Comparison of ENCODE assay signal across 24 cellular contexts in genomic region chr1:214244252-214244651, GRCh38. TPM values are rescaled to one million over a fixed set of nuclear protein-coding genes. Genes with fewer than 3 reads are reported as not detected.
DNase-seq lines count a peak whose midpoint lies in the region; ATAC-seq, FAIRE-seq and TF ChIP-seq lines count a peak whose summit lies in the region.
"Had no signal": no experiment of that assay in that cellular context is flagged by ENCODE, and none has a peak within 500 bp of the region (broad histone marks: within the 10 kb centered on the region; RNA-seq: fewer than 3 reads in every experiment).

No MANE protein-coding gene starts in this region.

- H3K9me3 ChIP-seq in K562 (replicated peaks; ENCODE audit: control insufficient read depth, insufficient read depth, low read depth, low read length) (no peaks in the 10 kb centered on the region), testis (no peaks in the 10 kb centered on the region), thyroid gland (no peaks in the 10 kb centered on the region)
- H3K9me3 ChIP-seq: BE2C, BLaER1 had no signal

- DNase-seq in GM23338 (ENCODE audit: low spot score) (no peak), K562 (ENCODE audit: extremely low read depth in 1 of 4, low spot score in 3 of 4) (peak in 1 of 4 experiments; percentile 23), testis (peak; percentile 15), thyroid gland (no peak)
- no peak for DNase-seq in effector CD8-positive, alpha-beta T cell (lab: John Stamatoyannopoulos, UW)
- DNase-seq in activated CD8-positive, alpha-beta T cell treated with anti-CD3 and anti-CD28 coated beads for 36 hours: no peak
- DNase-seq: 8988T; ACHN; BE2C; C1 segment of cervical spinal cord; Calu3; CD4-positive, alpha-beta memory T cell; CD8-positive, alpha-beta memory T cell; COR-L47; DMS79 treated with DMSO at 0.1 percent for 48 hours; GF-D8 had no signal

- intact Hi-C loops in K562 (cut with micrococcal nuclease): no loop called here
- intact Hi-C loops in testis (cut with DNase I; ENCODE audit: low total_unique reads): no loop called here
- intact Hi-C loops in activated CD8-positive, alpha-beta T cell treated with anti-CD3 and anti-CD28 coated beads for 36 hours (cut with micrococcal nuclease): no loop called here
- intact Hi-C loops in thyroid gland (cut with DNase I): no loop called here

- H3K27ac Mint-ChIP-seq in GM23338: no peak overlapping the region
- no peak overlapping the region for H3K27ac Mint-ChIP-seq in activated CD8-positive, alpha-beta T cell treated with anti-CD3 and anti-CD28 coated beads for 36 hours
- H3K27ac Mint-ChIP-seq: CD4-positive, alpha-beta memory T cell; CD8-positive, alpha-beta memory T cell had no signal

- WGBS in K562 (ENCODE audit: insufficient coverage, low coverage, missing lambda C conversion rate): 16% methylated on average over 20 of the region's 20 CpGs
- 59 to 76% methylated on average over 20 of the region's 20 CpGs for WGBS in testis, 2 donors
- WGBS in thyroid gland, 2 donors: 93 to 95% methylated on average over 20 of the region's 20 CpGs

- H3K4me3 Mint-ChIP-seq in GM23338: no peak overlapping the region
- H3K4me3 Mint-ChIP-seq in activated CD8-positive, alpha-beta T cell treated with anti-CD3 and anti-CD28 coated beads for 36 hours: no peak overlapping the region
- H3K4me3 Mint-ChIP-seq: CD14-positive monocyte; CD4-positive, CD25-positive, alpha-beta regulatory T cell; CD8-positive, alpha-beta memory T cell had no signal

- H3K27me3 Mint-ChIP-seq in GM23338 (ENCODE audit: insufficient read depth, low read depth, poor library complexity): peaks cover 7% of the 10 kb centered on the region
- peaks cover 28% of the 10 kb centered on the region for H3K27me3 Mint-ChIP-seq in activated CD8-positive, alpha-beta T cell treated with anti-CD3 and anti-CD28 coated beads for 36 hours

- no peaks in the 10 kb centered on the region for H3K36me3 ChIP-seq in GM23338 (ENCODE audit: insufficient read depth)
- no peaks in the 10 kb centered on the region for H3K36me3 ChIP-seq in K562 (ENCODE audit: control insufficient read depth, insufficient read depth, low read length)
- no peaks in the 10 kb centered on the region for H3K36me3 ChIP-seq in testis (ENCODE audit: low read depth, missing control alignments)
- H3K36me3 ChIP-seq in thyroid gland: no peaks in the 10 kb centered on the region
- H3K36me3 ChIP-seq: BE2C, BLaER1 had no signal

- H3F3A ChIP-seq in GM23338 (replicated peaks; ENCODE audit: low read depth): no peaks in the 10 kb centered on the region

- H3K9me1 ChIP-seq in K562 (ENCODE audit: control insufficient read depth, insufficient read depth, low read length): no peaks in the 10 kb centered on the region

- TF ChIP-seq POLR2A in K562 (conservative IDR thresholded peaks at IDR 0.05) (no peak), testis (IDR thresholded peaks at IDR 0.05) (no peak), thyroid gland (IDR thresholded peaks at IDR 0.05) (no peak)

- ATAC-seq in GM23338 (no peak), K562 (peak; percentile 92)
- ATAC-seq in activated CD8-positive, alpha-beta T cell treated with anti-CD3 and anti-CD28 coated beads for 36 hours: no peak

- TF ChIP-seq CTCF in GM23338 (conservative IDR thresholded peaks at IDR 0.05; ENCODE audit: low read depth in 2 of 2) (no peak), K562 (IDR thresholded peaks at IDR 0.05 in 2 of 3, conservative IDR thresholded peaks at IDR 0.05 in 1 of 3; ENCODE audit: insufficient read depth in 2 of 3, low read depth in 1 of 3, low read length in 3 of 3) (peak; percentile 6 to 41 (median 17); a peak in 2 of 6 replicates), testis (IDR thresholded peaks at IDR 0.05) (no peak), thyroid gland (IDR thresholded peaks at IDR 0.05) (no peak)
- TF ChIP-seq CTCF in activated CD8-positive, alpha-beta T cell treated with anti-CD3 and anti-CD28 coated beads for 36 hours (IDR thresholded peaks at IDR 0.05): no peak

- no peaks in the 10 kb centered on the region for H3K9me3 Mint-ChIP-seq in GM23338
- no peaks in the 10 kb centered on the region for H3K9me3 Mint-ChIP-seq in activated CD8-positive, alpha-beta T cell treated with anti-CD3 and anti-CD28 coated beads for 36 hours
- H3K9me3 Mint-ChIP-seq: CD4-positive, CD25-positive, alpha-beta regulatory T cell; CD8-positive, alpha-beta memory T cell had no signal

- POLR2A ChIA-PET in K562 (lab: Yijun Ruan, JAX): interaction anchor here (1.6 kb wide), 1 partner anchor 14 kb away, joined by 3 read pairs; no protein-coding TSS in a partner anchor
- POLR2A ChIA-PET in activated CD8-positive, alpha-beta T cell treated with anti-CD3 and anti-CD28 coated beads for 36 hours (lab: Charles Lee): no interaction called here

- BruUV-seq in K562 (replicated peaks; lab: Mats Ljungman, UMichigan): no TSS peak

- H2AFZ ChIP-seq in GM23338 (peak overlapping the region; percentile 65; the same call in 1 of the 2 replicates), K562 (ENCODE audit: low read depth, low read length) (0 out of 2 replicates have a peak overlapping the region, but pooled peaks have one; percentile 15)

- in situ Hi-C loops in K562 (cut with MboI): no loop called here

- peaks cover 8% of the 10 kb centered on the region for H3K4me1 Mint-ChIP-seq in GM23338
- H3K4me1 Mint-ChIP-seq in activated CD8-positive, alpha-beta T cell treated with anti-CD3 and anti-CD28 coated beads for 36 hours (ENCODE audit: low read depth): no peaks in the 10 kb centered on the region
- H3K4me1 Mint-ChIP-seq: CD8-positive, alpha-beta memory T cell had no signal

- H4K20me1 ChIP-seq in GM23338 (replicated peaks; ENCODE audit: insufficient read depth): no peaks in the 10 kb centered on the region
- no peaks in the 10 kb centered on the region for H4K20me1 ChIP-seq in K562 (replicated peaks; ENCODE audit: control insufficient read depth, insufficient read depth, low read length)
- H4K20me1 ChIP-seq: BLaER1 had no signal

- no peaks in the 10 kb centered on the region for H3K9me2 ChIP-seq in GM23338 (ENCODE audit: insufficient read depth)

- TF ChIP-seq EP300 in K562 (IDR thresholded peaks at IDR 0.05; ENCODE audit: low read length): no peak

- H3K79me2 ChIP-seq in GM23338 (replicated peaks; ENCODE audit: insufficient read depth) (no peaks in the 10 kb centered on the region), K562 (ENCODE audit: control insufficient read depth, insufficient read depth, low read length) (no peaks in the 10 kb centered on the region)

- H3K4me1 ChIP-seq in GM23338 (ENCODE audit: insufficient read depth) (peaks cover 11% of the 10 kb centered on the region), K562 (replicated peaks in 1 of 2; ENCODE audit: control insufficient read depth in 2 of 2, insufficient read depth in 2 of 2, low read length in 2 of 2) (no peaks in the 10 kb centered on the region), testis (no peaks in the 10 kb centered on the region), thyroid gland (no peaks in the 10 kb centered on the region)
- H3K4me1 ChIP-seq: BE2C had no signal

- no peak overlapping the region for H3K27ac ChIP-seq in GM23338 (ENCODE audit: low read depth)
- H3K27ac ChIP-seq in K562 (ENCODE audit: extremely low read depth, low read depth, low read length): no peak overlapping the region
- H3K27ac ChIP-seq in testis: no peak overlapping the region
- H3K27ac ChIP-seq in thyroid gland: no peak overlapping the region
- H3K27ac ChIP-seq: BLaER1 had no signal

- CTCF ChIA-PET in K562 (lab: Yijun Ruan, JAX; ENCODE audit: low intra/inter-chr PET ratio): no interaction called here
- CTCF ChIA-PET in activated CD8-positive, alpha-beta T cell treated with anti-CD3 and anti-CD28 coated beads for 36 hours (lab: Charles Lee): interaction anchor here (1.2 to 3.1 kb wide), 2 partner anchors 17 to 88 kb away, joined by 4 to 14 read pairs; no protein-coding TSS in a partner anchor

- no peak overlapping the region for H3K4me3 ChIP-seq in GM23338
- H3K4me3 ChIP-seq in K562: no peak overlapping the region
- H3K4me3 ChIP-seq in testis: peak overlapping the region in 1 of 2 donors; percentile 15
- no peak overlapping the region for H3K4me3 ChIP-seq in thyroid gland (replicated peaks in 1 of 3)
- H3K4me3 ChIP-seq: BLaER1 had no signal

- no peaks in the 10 kb centered on the region for H3K36me3 Mint-ChIP-seq in GM23338 (ENCODE audit: low read depth)
- no peaks in the 10 kb centered on the region for H3K36me3 Mint-ChIP-seq in activated CD8-positive, alpha-beta T cell treated with anti-CD3 and anti-CD28 coated beads for 36 hours (ENCODE audit: low read depth)
- H3K36me3 Mint-ChIP-seq: CD14-positive monocyte; CD4-positive, alpha-beta memory T cell; CD4-positive, CD25-positive, alpha-beta regulatory T cell; CD8-positive, alpha-beta memory T cell had no signal

- H3K27me3 ChIP-seq in GM23338 (ENCODE audit: insufficient read depth) (no peaks in the 10 kb centered on the region), K562 (ENCODE audit: control insufficient read depth in 2 of 2, insufficient read depth in 2 of 2, low read length in 2 of 2) (peaks cover 10 to 15% of the 10 kb centered on the region in 2 experiments; a peak in 4 of 5 replicates), testis (no peaks in the 10 kb centered on the region), thyroid gland (no peaks in the 10 kb centered on the region)
- H3K27me3 ChIP-seq: BE2C, BLaER1 had no signal

- FAIRE-seq in K562 (lab: Jason Lieb, UNC): peak; percentile 52
- FAIRE-seq: A204.1, D721Med, G401.6, GM12891, GM19239 had no signal

- no peak overlapping the region for H3K4me2 ChIP-seq in GM23338
- no peak overlapping the region; the same call in 1 of the 2 replicates for H3K4me2 ChIP-seq in K562 (ENCODE audit: insufficient read depth, low read length)
- H3K4me2 ChIP-seq: BLaER1 had no signal

- H3K9ac ChIP-seq in K562 (ENCODE audit: insufficient read depth in 1 of 2, low read depth in 2 of 2, low read length in 2 of 2): no peak overlapping the region
- H3K9ac ChIP-seq: BLaER1 had no signal

- TF ChIP-seq RAD21 in K562 (CRISPR knock-in tag; conservative IDR thresholded peaks at IDR 0.05 in 1 of 2, IDR thresholded peaks at IDR 0.05 in 1 of 2): no peak

RNA-seq across cellular contexts. Expression of gene SMYD2, which starts 36.7 kb away (rescaled TPM):
- 2.3 and 3.6 TPM in 2 replicates for total RNA-seq in GM23338 (2014; rRNA removed; shearing (Covaris generic))
- polyA plus RNA-seq in GM23338 (2016; fragmentation: Nextera tagmentation; extraction: Ambion mirVana) (5.8 and 5.9 TPM in 2 replicates), K562 (2011; rRNA removed) (59.7 and 81.3 TPM in 2 replicates), K562 (2014; fragmentation: Illumina TruSeq; extraction: Trizol) (49.3 and 52.3 TPM in 2 replicates), K562 (2014; fragmentation: Nextera tagmentation; extraction: Ambion mirVana) (10 to 100 TPM; 13.8 to 16.6 TPM), K562 (2014; rRNA removed) (38.2 and 39.9 TPM in 2 replicates), testis (ENCODE audit: insufficient read depth, low read depth, low replicate concordance) (73.9 TPM)
- 31.0 and 35.4 TPM in 2 replicates for total RNA-seq in K562 (2011; cell fraction: chromatin; rRNA removed; ENCODE audit: low replicate concordance)
- 16.8 and 19.5 TPM in 2 replicates for total RNA-seq in K562 (2011; cell fraction: nucleolus; rRNA removed)
- 26.3 and 36.2 TPM in 2 replicates for total RNA-seq in K562 (2011; cell fraction: nucleoplasm; rRNA removed)
- total RNA-seq in K562 (2014; rRNA removed) (39.9 and 42.7 TPM in 2 replicates), K562 (2014; rRNA removed; fragmentation: Illumina TruSeq; extraction: Trizol) (48.2 and 50.5 TPM in 2 replicates), K562 (2015; rRNA removed; fragmentation: Illumina TruSeq; extraction: Trizol) (50.2 and 51.6 TPM in 2 replicates), K562 (2021) (33.6 and 36.5 TPM in 2 replicates), testis (10 to 100 TPM; 75.5 to 89.4 TPM), thyroid gland (10 to 100 TPM; 37.6 to 56.1 (median 44.5) TPM)
- polyA plus RNA-seq in K562 (2011; cell fraction: cytosol; rRNA removed): 24.1 and 32.1 TPM in 2 replicates
- 74.1 and 86.5 TPM in 2 replicates for polyA plus RNA-seq in K562 (2011; cell fraction: nucleus; rRNA removed)
- 38.9 and 44.6 TPM in 2 replicates for polyA plus RNA-seq in K562 (2012)
- polyA minus RNA-seq in K562 (2011; rRNA and poly(A)+ RNA removed): 39.9 and 41.4 TPM in 2 replicates
- 15.2 and 16.8 TPM in 2 replicates for polyA minus RNA-seq in K562 (2011; cell fraction: cytosol; rRNA and poly(A)+ RNA removed)
- polyA minus RNA-seq in K562 (2011; cell fraction: nucleus; rRNA and poly(A)+ RNA removed): 17.0 and 23.4 TPM in 2 replicates
- 10 to 100 TPM; 37.4 to 40.6 TPM for total RNA-seq in activated CD8-positive, alpha-beta T cell treated with anti-CD3 and anti-CD28 coated beads for 36 hours

Comparison
In these comparisons a context has a peak if more than half of its experiments do, and no peak if none do; other contexts are left out.
1. CTCF ChIP-seq: peak in K562 (3 of 3); none in GM23338 (0 of 2), testis (0 of 3), activated CD8-positive, alpha-beta T cell treated with anti-CD3 and anti-CD28 coated beads for 36 hours (single experiment) and thyroid gland (0 of 6).